1 cellular context compared by ENCODE assay signal in the genomic region with DNA sequence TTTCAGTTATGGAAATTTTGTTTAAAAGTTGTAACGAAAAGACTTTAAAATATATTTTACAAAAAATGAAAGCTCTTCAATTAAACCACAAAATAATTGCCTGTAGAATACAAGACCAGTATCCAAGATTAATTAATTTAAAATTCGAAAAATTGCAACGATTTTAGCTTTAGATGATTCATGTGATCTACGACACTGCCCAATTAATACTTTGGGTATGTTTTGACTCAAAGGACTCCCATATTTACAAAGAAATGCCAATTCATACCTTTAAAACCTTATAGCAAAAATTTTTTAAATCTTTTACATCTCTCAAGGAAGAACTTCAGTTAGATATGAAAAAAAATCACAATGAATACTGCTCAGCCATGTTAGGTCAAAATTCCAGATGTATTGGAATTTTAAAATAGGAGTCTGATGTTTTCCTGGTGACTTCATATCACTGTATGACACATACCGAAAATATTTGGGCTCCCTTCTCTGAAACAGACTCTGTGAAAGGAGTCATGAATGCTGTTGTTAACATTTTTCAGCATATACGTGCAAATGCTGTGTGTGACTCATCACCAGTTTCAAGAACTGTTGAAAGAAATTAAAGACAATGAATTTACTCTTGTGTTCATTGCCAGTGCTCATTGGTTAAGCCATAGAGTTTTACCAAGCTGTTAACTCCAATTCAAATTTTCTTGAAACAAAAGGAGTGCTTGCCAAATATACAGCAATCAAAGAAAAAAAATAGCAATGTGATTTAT.
TF ChIP-seq lines count a peak whose summit lies in the region.

No MANE protein-coding gene starts in this region.

TF ChIP-seq in K562, 482 proteins besides CTCF, POLR2A, EP300 and RAD21 (continued from another document and continues in another):
- TF ChIP-seq, protein P1, sequence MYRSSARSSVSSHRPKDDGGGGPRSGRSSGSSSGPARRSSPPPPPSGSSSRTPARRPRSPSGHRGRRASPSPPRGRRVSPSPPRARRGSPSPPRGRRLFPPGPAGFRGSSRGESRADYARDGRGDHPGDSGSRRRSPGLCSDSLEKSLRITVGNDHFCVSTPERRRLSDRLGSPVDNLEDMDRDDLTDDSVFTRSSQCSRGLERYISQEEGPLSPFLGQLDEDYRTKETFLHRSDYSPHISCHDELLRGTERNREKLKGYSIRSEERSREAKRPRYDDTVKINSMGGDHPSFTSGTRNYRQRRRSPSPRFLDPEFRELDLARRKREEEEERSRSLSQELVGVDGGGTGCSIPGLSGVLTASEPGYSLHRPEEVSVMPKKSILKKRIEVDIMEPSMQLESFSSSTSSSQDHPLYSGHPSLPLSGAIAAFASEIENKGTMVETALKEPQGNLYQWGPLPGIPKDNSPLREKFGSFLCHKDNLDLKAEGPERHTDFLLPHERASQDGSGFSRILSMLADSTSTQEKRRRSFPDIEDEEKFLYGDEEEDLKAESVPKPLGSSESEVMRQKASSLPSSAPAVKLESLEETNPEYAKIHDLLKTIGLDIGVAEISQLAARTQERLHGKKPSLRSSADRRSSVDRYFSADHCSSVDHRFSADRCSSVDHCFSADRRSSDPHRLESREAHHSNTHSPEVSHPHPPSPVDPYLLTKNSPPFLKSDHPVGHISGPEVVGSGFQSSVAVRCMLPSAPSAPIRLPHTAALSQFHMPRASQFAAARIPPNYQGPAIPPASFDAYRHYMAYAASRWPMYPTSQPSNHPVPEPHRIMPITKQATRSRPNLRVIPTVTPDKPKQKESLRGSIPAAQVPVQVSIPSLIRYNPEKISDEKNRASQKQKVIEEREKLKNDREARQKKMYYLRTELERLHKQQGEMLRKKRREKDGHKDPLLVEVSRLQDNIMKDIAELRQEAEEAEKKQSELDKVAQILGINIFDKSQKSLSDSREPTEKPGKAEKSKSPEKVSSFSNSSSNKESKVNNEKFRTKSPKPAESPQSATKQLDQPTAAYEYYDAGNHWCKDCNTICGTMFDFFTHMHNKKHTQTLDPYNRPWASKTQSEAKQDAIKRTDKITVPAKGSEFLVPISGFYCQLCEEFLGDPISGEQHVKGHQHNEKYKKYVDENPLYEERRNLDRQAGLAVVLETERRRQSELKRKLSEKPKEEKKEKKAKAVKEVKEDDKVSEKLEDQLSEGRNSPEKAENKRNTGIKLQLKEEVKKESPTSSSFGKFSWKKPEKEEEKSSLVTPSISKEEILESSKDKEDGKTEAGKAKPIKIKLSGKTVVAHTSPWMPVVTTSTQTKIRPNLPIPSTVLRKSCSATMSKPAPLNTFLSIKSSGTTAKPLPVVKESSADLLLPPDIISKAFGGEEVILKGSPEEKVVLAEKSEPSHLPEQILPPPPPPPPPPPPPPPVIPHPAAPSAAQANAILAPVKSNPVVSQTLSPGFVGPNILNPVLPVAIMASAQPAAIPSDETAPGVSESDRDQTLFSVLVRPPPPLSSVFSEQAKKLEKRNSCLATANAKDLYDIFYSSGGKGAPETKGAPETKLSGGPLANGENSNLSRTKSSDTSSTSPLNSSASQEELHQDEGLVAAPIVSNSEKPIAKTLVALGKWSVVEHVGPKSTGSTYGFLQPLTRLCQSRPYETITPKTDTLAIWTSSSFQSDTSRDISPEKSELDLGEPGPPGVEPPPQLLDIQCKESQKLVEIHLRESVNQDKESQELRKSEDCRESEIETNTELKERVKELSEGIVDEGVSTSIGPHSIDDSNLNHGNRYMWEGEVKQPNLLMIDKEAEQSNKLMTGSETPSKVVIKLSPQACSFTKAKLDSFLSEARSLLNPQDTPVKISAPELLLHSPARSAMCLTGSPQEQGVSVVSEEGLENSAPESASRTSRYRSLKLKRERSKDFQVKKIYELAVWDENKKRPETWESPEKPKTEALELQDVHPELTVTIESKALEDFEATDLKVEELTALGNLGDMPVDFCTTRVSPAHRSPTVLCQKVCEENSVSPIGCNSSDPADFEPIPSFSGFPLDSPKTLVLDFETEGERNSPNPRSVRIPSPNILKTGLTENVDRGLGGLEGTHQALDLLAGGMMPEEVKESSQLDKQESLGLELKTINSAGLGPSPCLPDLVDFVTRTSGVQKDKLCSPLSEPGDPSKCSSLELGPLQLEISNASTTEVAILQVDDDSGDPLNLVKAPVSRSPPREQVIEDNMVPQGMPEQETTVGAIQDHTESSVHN (IDR thresholded peaks at IDR 0.05; ENCODE audit: borderline replicate concordance in 1 of 2, low read depth in 1 of 2), result peak in 1 of 2 experiments; percentile 50; a peak in 1 of 4 replicates
- TF ChIP-seq, protein P2, sequence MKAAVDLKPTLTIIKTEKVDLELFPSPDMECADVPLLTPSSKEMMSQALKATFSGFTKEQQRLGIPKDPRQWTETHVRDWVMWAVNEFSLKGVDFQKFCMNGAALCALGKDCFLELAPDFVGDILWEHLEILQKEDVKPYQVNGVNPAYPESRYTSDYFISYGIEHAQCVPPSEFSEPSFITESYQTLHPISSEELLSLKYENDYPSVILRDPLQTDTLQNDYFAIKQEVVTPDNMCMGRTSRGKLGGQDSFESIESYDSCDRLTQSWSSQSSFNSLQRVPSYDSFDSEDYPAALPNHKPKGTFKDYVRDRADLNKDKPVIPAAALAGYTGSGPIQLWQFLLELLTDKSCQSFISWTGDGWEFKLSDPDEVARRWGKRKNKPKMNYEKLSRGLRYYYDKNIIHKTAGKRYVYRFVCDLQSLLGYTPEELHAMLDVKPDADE (conservative IDR thresholded peaks at IDR 0.05; ENCODE audit: control insufficient read depth, low read depth, low read length), result no peak
- TF ChIP-seq, protein P3, sequence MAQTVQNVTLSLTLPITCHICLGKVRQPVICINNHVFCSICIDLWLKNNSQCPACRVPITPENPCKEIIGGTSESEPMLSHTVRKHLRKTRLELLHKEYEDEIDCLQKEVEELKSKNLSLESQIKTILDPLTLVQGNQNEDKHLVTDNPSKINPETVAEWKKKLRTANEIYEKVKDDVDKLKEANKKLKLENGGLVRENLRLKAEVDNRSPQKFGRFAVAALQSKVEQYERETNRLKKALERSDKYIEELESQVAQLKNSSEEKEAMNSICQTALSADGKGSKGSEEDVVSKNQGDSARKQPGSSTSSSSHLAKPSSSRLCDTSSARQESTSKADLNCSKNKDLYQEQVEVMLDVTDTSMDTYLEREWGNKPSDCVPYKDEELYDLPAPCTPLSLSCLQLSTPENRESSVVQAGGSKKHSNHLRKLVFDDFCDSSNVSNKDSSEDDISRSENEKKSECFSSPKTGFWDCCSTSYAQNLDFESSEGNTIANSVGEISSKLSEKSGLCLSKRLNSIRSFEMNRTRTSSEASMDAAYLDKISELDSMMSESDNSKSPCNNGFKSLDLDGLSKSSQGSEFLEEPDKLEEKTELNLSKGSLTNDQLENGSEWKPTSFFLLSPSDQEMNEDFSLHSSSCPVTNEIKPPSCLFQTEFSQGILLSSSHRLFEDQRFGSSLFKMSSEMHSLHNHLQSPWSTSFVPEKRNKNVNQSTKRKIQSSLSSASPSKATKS (CRISPR knock-in tag; IDR thresholded peaks at IDR 0.05), result no peak
- no peak for TF ChIP-seq LCOR (CRISPR knock-in tag; IDR thresholded peaks at IDR 0.05)
- TF ChIP-seq, protein P4, sequence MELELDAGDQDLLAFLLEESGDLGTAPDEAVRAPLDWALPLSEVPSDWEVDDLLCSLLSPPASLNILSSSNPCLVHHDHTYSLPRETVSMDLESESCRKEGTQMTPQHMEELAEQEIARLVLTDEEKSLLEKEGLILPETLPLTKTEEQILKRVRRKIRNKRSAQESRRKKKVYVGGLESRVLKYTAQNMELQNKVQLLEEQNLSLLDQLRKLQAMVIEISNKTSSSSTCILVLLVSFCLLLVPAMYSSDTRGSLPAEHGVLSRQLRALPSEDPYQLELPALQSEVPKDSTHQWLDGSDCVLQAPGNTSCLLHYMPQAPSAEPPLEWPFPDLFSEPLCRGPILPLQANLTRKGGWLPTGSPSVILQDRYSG (tag; conservative IDR thresholded peaks at IDR 0.05; ENCODE audit: low read depth), result no peak
- TF ChIP-seq LARP7 (IDR thresholded peaks at IDR 0.05), result no peak
- TF ChIP-seq MEF2A (IDR thresholded peaks at IDR 0.05; ENCODE audit: control insufficient read depth, low read depth, low read length), result no peak
- TF ChIP-seq ZBTB8A (IDR thresholded peaks at IDR 0.05; ENCODE audit: partially characterized antibody), result no peak
- TF ChIP-seq ZNF175 (CRISPR knock-in tag; IDR thresholded peaks at IDR 0.05; ENCODE audit: low read depth), result no peak
- TF ChIP-seq SMARCA4 (IDR thresholded peaks at IDR 0.05), result peak; percentile 75
- no peak for TF ChIP-seq EZH2 (IDR thresholded peaks at IDR 0.05; ENCODE audit: borderline replicate concordance, low read depth, low read length)
- no peak for TF ChIP-seq WHSC1 (IDR thresholded peaks at IDR 0.05; ENCODE audit: low read length)
- TF ChIP-seq, protein P5, sequence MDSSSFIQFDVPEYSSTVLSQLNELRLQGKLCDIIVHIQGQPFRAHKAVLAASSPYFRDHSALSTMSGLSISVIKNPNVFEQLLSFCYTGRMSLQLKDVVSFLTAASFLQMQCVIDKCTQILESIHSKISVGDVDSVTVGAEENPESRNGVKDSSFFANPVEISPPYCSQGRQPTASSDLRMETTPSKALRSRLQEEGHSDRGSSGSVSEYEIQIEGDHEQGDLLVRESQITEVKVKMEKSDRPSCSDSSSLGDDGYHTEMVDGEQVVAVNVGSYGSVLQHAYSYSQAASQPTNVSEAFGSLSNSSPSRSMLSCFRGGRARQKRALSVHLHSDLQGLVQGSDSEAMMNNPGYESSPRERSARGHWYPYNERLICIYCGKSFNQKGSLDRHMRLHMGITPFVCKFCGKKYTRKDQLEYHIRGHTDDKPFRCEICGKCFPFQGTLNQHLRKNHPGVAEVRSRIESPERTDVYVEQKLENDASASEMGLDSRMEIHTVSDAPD (CRISPR knock-in tag; IDR thresholded peaks at IDR 0.05), result no peak
- no peak for TF ChIP-seq THRAP3 (IDR thresholded peaks at IDR 0.05; ENCODE audit: borderline replicate concordance)
- no peak for TF ChIP-seq CAMTA2 (CRISPR knock-in tag; conservative IDR thresholded peaks at IDR 0.05)
- no peak for TF ChIP-seq IRF2 (CRISPR knock-in tag; IDR thresholded peaks at IDR 0.05)
- no peak for TF ChIP-seq ZBTB7A (IDR thresholded peaks at IDR 0.05; ENCODE audit: borderline replicate concordance, control insufficient read depth, low read depth, low read length)
- TF ChIP-seq BACH1 (tag; IDR thresholded peaks at IDR 0.05), result no peak
- no peak for TF ChIP-seq L3MBTL2 (IDR thresholded peaks at IDR 0.05)
- TF ChIP-seq ZNF347 (CRISPR knock-in tag; IDR thresholded peaks at IDR 0.05; ENCODE audit: low read depth), result no peak
- peak; percentile 69 for TF ChIP-seq TEAD4 (IDR thresholded peaks at IDR 0.05; ENCODE audit: low read length)
- TF ChIP-seq TEAD4 (CRISPR knock-in tag; IDR thresholded peaks at IDR 0.05; ENCODE audit: borderline replicate concordance), result no peak
- TF ChIP-seq, protein P6, sequence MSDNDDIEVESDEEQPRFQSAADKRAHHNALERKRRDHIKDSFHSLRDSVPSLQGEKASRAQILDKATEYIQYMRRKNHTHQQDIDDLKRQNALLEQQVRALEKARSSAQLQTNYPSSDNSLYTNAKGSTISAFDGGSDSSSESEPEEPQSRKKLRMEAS (CRISPR knock-in tag; IDR thresholded peaks at IDR 0.05), result no peak
- no peak for TF ChIP-seq SP2 (IDR thresholded peaks at IDR 0.05; ENCODE audit: extremely low read depth, low read depth, low read length, poor library complexity, severe bottlenecking)
- TF ChIP-seq, protein P7, sequence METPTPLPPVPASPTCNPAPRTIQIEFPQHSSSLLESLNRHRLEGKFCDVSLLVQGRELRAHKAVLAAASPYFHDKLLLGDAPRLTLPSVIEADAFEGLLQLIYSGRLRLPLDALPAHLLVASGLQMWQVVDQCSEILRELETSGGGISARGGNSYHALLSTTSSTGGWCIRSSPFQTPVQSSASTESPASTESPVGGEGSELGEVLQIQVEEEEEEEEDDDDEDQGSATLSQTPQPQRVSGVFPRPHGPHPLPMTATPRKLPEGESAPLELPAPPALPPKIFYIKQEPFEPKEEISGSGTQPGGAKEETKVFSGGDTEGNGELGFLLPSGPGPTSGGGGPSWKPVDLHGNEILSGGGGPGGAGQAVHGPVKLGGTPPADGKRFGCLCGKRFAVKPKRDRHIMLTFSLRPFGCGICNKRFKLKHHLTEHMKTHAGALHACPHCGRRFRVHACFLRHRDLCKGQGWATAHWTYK (CRISPR knock-in tag; IDR thresholded peaks at IDR 0.05), result no peak
- no peak for TF ChIP-seq MCM7 (IDR thresholded peaks at IDR 0.05)
- no peak for TF ChIP-seq CHCHD3 (CRISPR knock-in tag; IDR thresholded peaks at IDR 0.05)
- TF ChIP-seq, protein P8, sequence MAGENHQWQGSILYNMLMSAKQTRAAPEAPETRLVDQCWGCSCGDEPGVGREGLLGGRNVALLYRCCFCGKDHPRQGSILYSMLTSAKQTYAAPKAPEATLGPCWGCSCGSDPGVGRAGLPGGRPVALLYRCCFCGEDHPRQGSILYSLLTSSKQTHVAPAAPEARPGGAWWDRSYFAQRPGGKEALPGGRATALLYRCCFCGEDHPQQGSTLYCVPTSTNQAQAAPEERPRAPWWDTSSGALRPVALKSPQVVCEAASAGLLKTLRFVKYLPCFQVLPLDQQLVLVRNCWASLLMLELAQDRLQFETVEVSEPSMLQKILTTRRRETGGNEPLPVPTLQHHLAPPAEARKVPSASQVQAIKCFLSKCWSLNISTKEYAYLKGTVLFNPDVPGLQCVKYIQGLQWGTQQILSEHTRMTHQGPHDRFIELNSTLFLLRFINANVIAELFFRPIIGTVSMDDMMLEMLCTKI (IDR thresholded peaks at IDR 0.05; ENCODE audit: partially characterized antibody), result no peak
- TF ChIP-seq ZNF592 (IDR thresholded peaks at IDR 0.05), result peak; percentile 36; the same call in 1 of the 2 replicates
- no peak for TF ChIP-seq CTBP1 (IDR thresholded peaks at IDR 0.05; ENCODE audit: borderline replicate concordance)
